ENCODE assay signal across 8 cellular contexts in genomic region chr3:126212629-126213375, GRCh38. TPM values are rescaled to one million over a fixed set of nuclear protein-coding genes. Genes with fewer than 3 reads are reported as not detected.
DNase-seq lines count a peak whose midpoint lies in the region; ATAC-seq and TF ChIP-seq lines count a peak whose summit lies in the region.

No MANE protein-coding gene starts in this region.

- H3K27ac ChIP-seq in RWPE2 (ENCODE audit: poor library complexity, severe bottlenecking): no peak overlapping the region

- H3K36me3 ChIP-seq in RWPE2 (ENCODE audit: low read depth): no peaks in the 10 kb centered on the region

- H3K9me3 ChIP-seq in RWPE2 (ENCODE audit: severe bottlenecking): no peaks in the 10 kb centered on the region

- peak overlapping the region; percentile 79 for H3K4me3 Mint-ChIP-seq in activated naive CD4-positive, alpha-beta T cell treated with anti-CD3 and anti-CD28 coated beads, Interleukin-2, amount 50 U/mL, for 24 hours

- DNase-seq in activated naive CD4-positive, alpha-beta T cell treated with anti-CD3 and anti-CD28 coated beads, Interleukin-2, amount 50 U/mL, for 16 hours: no peak
- no peak for DNase-seq in RWPE2 (ENCODE audit: low spot score)
- peak; percentile 46 for DNase-seq in fibroblast of gingiva (ENCODE audit: low read depth)
- DNase-seq in myocyte (ENCODE audit: low read depth): peak; percentile 23
- no peak for DNase-seq in stimulated activated naive CD4-positive, alpha-beta T cell (lab: John Stamatoyannopoulos, UW)

- peak overlapping the region; percentile 15 for H3K4me3 ChIP-seq in RWPE2 (ENCODE audit: severe bottlenecking)

- no peak overlapping the region for H3K27ac Mint-ChIP-seq in activated naive CD4-positive, alpha-beta T cell treated with anti-CD3 and anti-CD28 coated beads, Interleukin-2, amount 50 U/mL, for 24 hours

- H3K4me1 ChIP-seq in RWPE2 (ENCODE audit: insufficient read depth, poor library complexity, severe bottlenecking): peaks cover 26% of the 10 kb centered on the region

- peak; percentile 57 for TF ChIP-seq CTCF in RWPE2 (IDR thresholded peaks at IDR 0.05; ENCODE audit: poor library complexity, severe bottlenecking)

- ATAC-seq in RWPE2 (ENCODE audit: low read depth): peak; percentile 50
- ATAC-seq in GM19452 (IDR thresholded peaks at IDR 0.05; ENCODE audit: unreplicated experiment): no peak
- ATAC-seq in GM19328 (IDR thresholded peaks at IDR 0.05; ENCODE audit: unreplicated experiment): no peak

- no peaks in the 10 kb centered on the region for H3K27me3 ChIP-seq in RWPE2 (ENCODE audit: insufficient read depth, poor library complexity, severe bottlenecking)

- no peaks in the 10 kb centered on the region for H3K9me3 Mint-ChIP-seq in activated naive CD4-positive, alpha-beta T cell treated with anti-CD3 and anti-CD28 coated beads, Interleukin-2, amount 50 U/mL, for 24 hours

- H3K36me3 Mint-ChIP-seq in activated naive CD4-positive, alpha-beta T cell treated with anti-CD3 and anti-CD28 coated beads, Interleukin-2, amount 50 U/mL, for 24 hours: no peaks in the 10 kb centered on the region

- peaks cover 47% of the 10 kb centered on the region for H3K27me3 Mint-ChIP-seq in activated naive CD4-positive, alpha-beta T cell treated with anti-CD3 and anti-CD28 coated beads, Interleukin-2, amount 50 U/mL, for 24 hours

- H3K4me1 Mint-ChIP-seq in activated naive CD4-positive, alpha-beta T cell treated with anti-CD3 and anti-CD28 coated beads, Interleukin-2, amount 50 U/mL, for 24 hours: peaks cover 11% of the 10 kb centered on the region

RNA-seq across cellular contexts. Expression of gene ALDH1L1, which starts 32.4 kb away (rescaled TPM):
- total RNA-seq in myocyte: 0.10 TPM in 1 of 2 replicates, not detected in the other
- polyA plus RNA-seq in myocyte (2012): 0.09 TPM

Comparison
In these comparisons a context has a peak if more than half of its experiments do, and no peak if none do; other contexts are left out.
1. DNase-seq: peak in fibroblast of gingiva (single experiment) and myocyte (single experiment); none in activated naive CD4-positive, alpha-beta T cell treated with anti-CD3 and anti-CD28 coated beads, Interleukin-2, amount 50 U/mL, for 16 hours (single experiment), RWPE2 (single experiment) and stimulated activated naive CD4-positive, alpha-beta T cell (0 of 6).